Comparison of ENCODE assay signal across 7 cellular contexts in the genomic region with DNA sequence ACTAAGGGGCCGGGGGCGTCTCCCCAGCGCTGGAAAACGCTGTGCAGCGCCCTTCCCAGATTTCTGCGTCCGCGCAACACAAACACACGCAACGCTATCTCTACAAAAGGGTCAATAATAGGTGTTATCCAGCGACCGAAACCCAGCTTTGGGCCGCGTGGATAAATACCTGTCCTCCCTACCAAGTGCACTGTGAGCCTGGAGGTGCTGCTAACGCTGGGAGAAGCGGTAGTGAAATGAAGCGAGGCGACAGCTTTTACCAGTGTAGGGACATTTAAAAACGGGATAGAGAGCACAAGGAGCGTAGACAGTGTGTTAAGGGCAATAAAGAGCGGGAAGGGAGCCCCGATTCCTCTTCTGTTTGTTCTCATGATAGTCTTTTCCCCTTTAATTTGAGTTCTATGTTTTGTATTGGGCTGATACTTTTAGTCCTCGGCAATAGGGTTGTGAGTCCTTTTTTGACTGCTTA. TPM values are rescaled to one million over a fixed set of nuclear protein-coding genes. Genes with fewer than 3 reads are reported as not detected.
DNase-seq lines count a peak whose midpoint lies in the region; ATAC-seq and TF ChIP-seq lines count a peak whose summit lies in the region.

No MANE protein-coding gene starts in this region.

- no CpG with 5 or more reads among the region's 23 CpGs for WGBS in trophoblast cell (ENCODE audit: extremely low coverage, insufficient coverage, insufficient read length)

- peak overlapping the region; percentile 92 for H2BK12ac ChIP-seq in trophoblast cell (ENCODE audit: low read length)

- peak overlapping the region; percentile 94 for H3K14ac ChIP-seq in trophoblast cell (ENCODE audit: low read length)

- peak overlapping the region; percentile 100 for H4K12ac ChIP-seq in trophoblast cell (ENCODE audit: low read depth, low read length)

- no peak for TF ChIP-seq CTCF in VCaP (conservative IDR thresholded peaks at IDR 0.05)

- H3K27ac ChIP-seq in VCaP (peak overlapping the region; percentile 82), trophoblast cell (ENCODE audit: low read depth, low read length) (peak overlapping the region; percentile 90)

- no peaks in the 10 kb centered on the region for H3K36me3 ChIP-seq in trophoblast cell (ENCODE audit: control insufficient read depth in 1 of 2, insufficient read depth in 2 of 2, low read length in 2 of 2)

- H3K4me1 ChIP-seq in trophoblast cell (ENCODE audit: control insufficient read depth in 1 of 2, insufficient read depth in 2 of 2, low read length in 2 of 2) = peaks cover 0 to 11% of the 10 kb centered on the region in 2 experiments

- peaks cover 10% of the 10 kb centered on the region for H3K79me1 ChIP-seq in trophoblast cell (ENCODE audit: low read length)

- H2AFZ ChIP-seq in trophoblast cell (ENCODE audit: insufficient read depth, low read length, poor library complexity) = peak overlapping the region; percentile 97

- H3K9me3 ChIP-seq in trophoblast cell (ENCODE audit: insufficient read depth, low read depth, low read length) = no peaks in the 10 kb centered on the region

- peak overlapping the region; percentile 89 for H2BK5ac ChIP-seq in trophoblast cell (ENCODE audit: low read depth, low read length, poor library complexity)

- H2BK120ac ChIP-seq in trophoblast cell (ENCODE audit: insufficient read depth, low read length, poor library complexity) = peak overlapping the region; percentile 94

- peak overlapping the region; percentile 72 for H3K9ac ChIP-seq in trophoblast cell (ENCODE audit: low read length)

- H3K4ac ChIP-seq in trophoblast cell (ENCODE audit: low read depth, low read length) = peak overlapping the region; percentile 95

- ATAC-seq in GM19452 (IDR thresholded peaks at IDR 0.05; ENCODE audit: unreplicated experiment) = peak; percentile 28
- peak; percentile 10 for ATAC-seq in HG03442 (IDR thresholded peaks at IDR 0.05; ENCODE audit: unreplicated experiment)

- H3K79me2 ChIP-seq in trophoblast cell (ENCODE audit: control insufficient read depth, insufficient read depth, low read length, poor library complexity) = peaks cover 8% of the 10 kb centered on the region

- no peaks in the 10 kb centered on the region for H3K27me3 ChIP-seq in trophoblast cell (ENCODE audit: insufficient read depth, low read length)

- H4K91ac ChIP-seq in trophoblast cell (ENCODE audit: low read depth, low read length) = peak overlapping the region; percentile 87

- H2AK5ac ChIP-seq in trophoblast cell (ENCODE audit: low read length) = peak overlapping the region; percentile 77

- DNase-seq in EL (peak; percentile 30), globus pallidus (ENCODE audit: low spot score) (peak; percentile 23), trophoblast cell (peak in 1 of 2 donors; percentile 43), HuH-7.5 (ENCODE audit: low spot score) (no peak)

- no peak overlapping the region for H3K23ac ChIP-seq in trophoblast cell (ENCODE audit: low read length)

- peak overlapping the region; percentile 98 for H3K18ac ChIP-seq in trophoblast cell (ENCODE audit: low read length)

- peak overlapping the region; percentile 84 for H3K4me2 ChIP-seq in trophoblast cell (ENCODE audit: low read length)

- H4K8ac ChIP-seq in trophoblast cell (ENCODE audit: low read depth, low read length) = peak overlapping the region; percentile 97

- H3K4me3 ChIP-seq in trophoblast cell (ENCODE audit: low read depth, low read length) = peak overlapping the region; percentile 86

RNA-seq across cellular contexts. Expression of a gene that starts 0.4 kb away (rescaled TPM):
- 72.7 and 80.8 TPM in 2 replicates for polyA plus RNA-seq in trophoblast cell (2013)
